Comparison of ENCODE assay signal across 1 cellular context in the genomic region with DNA sequence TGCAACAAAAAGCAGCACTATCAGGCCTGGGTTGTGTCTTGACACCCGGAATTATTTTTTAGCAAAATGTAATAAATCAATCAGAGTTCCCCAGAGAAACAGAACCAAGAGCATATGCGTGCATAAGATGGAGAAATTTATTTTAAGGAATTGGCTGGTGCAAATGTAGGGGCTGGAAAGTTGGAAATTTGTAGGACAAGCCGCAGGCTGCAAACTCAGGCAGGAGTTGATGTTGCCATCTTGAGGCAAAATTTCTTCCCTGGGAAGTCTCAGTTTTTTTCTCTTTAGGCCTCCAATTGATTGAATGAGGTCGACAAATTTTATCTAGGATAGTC.
TF ChIP-seq lines count a peak whose summit lies in the region.

No MANE protein-coding gene starts in this region.

TF ChIP-seq in WTC11, 78 proteins besides CTCF, POLR2A, EP300 and RAD21 (continued from another document):
- TF ChIP-seq, protein P1, sequence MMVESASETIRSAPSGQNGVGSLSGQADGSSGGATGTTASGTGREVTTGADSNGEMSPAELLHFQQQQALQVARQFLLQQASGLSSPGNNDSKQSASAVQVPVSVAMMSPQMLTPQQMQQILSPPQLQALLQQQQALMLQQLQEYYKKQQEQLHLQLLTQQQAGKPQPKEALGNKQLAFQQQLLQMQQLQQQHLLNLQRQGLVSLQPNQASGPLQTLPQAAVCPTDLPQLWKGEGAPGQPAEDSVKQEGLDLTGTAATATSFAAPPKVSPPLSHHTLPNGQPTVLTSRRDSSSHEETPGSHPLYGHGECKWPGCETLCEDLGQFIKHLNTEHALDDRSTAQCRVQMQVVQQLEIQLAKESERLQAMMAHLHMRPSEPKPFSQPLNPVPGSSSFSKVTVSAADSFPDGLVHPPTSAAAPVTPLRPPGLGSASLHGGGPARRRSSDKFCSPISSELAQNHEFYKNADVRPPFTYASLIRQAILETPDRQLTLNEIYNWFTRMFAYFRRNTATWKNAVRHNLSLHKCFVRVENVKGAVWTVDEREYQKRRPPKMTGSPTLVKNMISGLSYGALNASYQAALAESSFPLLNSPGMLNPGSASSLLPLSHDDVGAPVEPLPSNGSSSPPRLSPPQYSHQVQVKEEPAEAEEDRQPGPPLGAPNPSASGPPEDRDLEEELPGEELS (CRISPR knock-in tag; IDR thresholded peaks at IDR 0.05): no peak
